Comparison of ENCODE assay signal across 28 cellular contexts in the genomic region with DNA sequence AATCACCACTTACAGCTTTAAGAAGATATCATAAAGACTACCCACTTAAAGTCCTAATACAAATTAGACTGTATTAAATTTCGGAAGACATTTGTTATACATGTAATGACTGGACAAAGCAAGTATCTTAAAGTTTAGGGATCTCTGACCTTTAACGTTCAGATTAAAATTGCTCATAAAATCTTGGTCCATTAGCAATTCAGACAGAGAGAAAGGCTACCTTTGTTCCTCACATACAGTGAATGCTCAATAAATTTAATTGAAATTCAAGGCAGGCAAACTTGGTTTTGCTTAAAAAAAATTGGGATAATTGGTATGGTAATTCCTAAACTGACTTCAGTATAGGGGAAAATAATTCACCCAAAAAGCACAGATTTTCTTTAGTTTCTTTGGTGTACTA.
"Had no signal": no experiment of that assay in that cellular context is flagged by ENCODE, and none has a peak within 500 bp of the region (broad histone marks: within the 10 kb centered on the region; RNA-seq: fewer than 3 reads in every experiment).

No MANE protein-coding gene starts in this region.

- DNase-seq: stimulated activated CD4-positive, alpha-beta T cell treated with anti-CD3 and anti-CD28 coated beads, Interleukin-2, amount 100 ng/mL, for 48 hours; stimulated activated CD4-positive, alpha-beta T cell treated with anti-CD3 and anti-CD28 coated beads, Interleukin-4, amount 100 ng/mL, for 1 hour; stimulated activated CD4-positive, alpha-beta T cell treated with anti-CD3 and anti-CD28 coated beads, Interleukin-4, amount 100 ng/mL, for 24 hours; stimulated activated CD4-positive, alpha-beta T cell treated with anti-CD3 and anti-CD28 coated beads, Interleukin-4, amount 100 ng/mL, for 4 hours; stimulated activated CD8-positive, alpha-beta memory T cell treated with anti-CD3 and anti-CD28 coated beads, Interleukin-4, amount 100 ng/mL, for 48 hours; stimulated activated naive B cell treated with anti-CD40 and anti-IgM and Interleukin-4, amounts not matched to agents 10 μg/mL and 1 μg/mL and 100 μg/mL, for 72 hours; stimulated activated naive CD4-positive, alpha-beta T cell; stimulated activated naive CD4-positive, alpha-beta T cell treated with Interleukin-2 at 50 U/mL for 16 hours; stimulated activated naive CD8-positive, alpha-beta T cell treated with anti-CD3 and anti-CD28 coated beads, Interleukin-15, amount 100 ng/mL, for 72 hours; stimulated activated naive CD8-positive, alpha-beta T cell treated with anti-CD3 and anti-CD28 coated beads, Interleukin-15, Interleukin-2, amounts not matched to agents 100 U/mL and 50 U/mL, for 24 hours; stomach; substantia nigra; testis; thyroid gland; tibial artery; transverse colon; trophoblast cell; upper lobe of left lung; upper lobe of right lung; uterus had no signal

- H3K27me3 ChIP-seq: stomach, suprapubic skin, testis, thyroid gland, tibial artery, tibial nerve, transverse colon, upper lobe of left lung, upper lobe of right lung, uterus, vagina had no signal

- H3K27me3 Mint-ChIP-seq: stimulated activated memory B cell treated with anti-CD40 and anti-IgM and Interleukin-4, amounts not matched to agents 10 μg/mL and 1 μg/mL and 100 μg/mL, for 72 hours; stimulated activated naive B cell treated with anti-CD40 and anti-IgM and Interleukin-4, amounts not matched to agents 10 μg/mL and 1 μg/mL and 100 μg/mL, for 72 hours; stimulated activated naive CD8-positive, alpha-beta T cell treated with anti-CD3 and anti-CD28 coated beads, Interleukin-15, amount 100 ng/mL, for 72 hours; stimulated activated naive CD8-positive, alpha-beta T cell treated with anti-CD3 and anti-CD28 coated beads, Interleukin-15, Interleukin-2, amounts not matched to agents 100 ng/mL and 50 ng/mL, for 24 hours; type B pancreatic cell had no signal

- H3K4me1 ChIP-seq: suprapubic skin, testis, thyroid gland, tibial artery, tibial nerve, transverse colon, upper lobe of left lung, upper lobe of right lung, uterus, vagina had no signal

- H3K4me3 Mint-ChIP-seq: stimulated activated effector memory CD8-positive, alpha-beta T cell treated with anti-CD3 and anti-CD28 coated beads, Interleukin-12 subunit alpha, Interleukin-12 subunit beta, amount 100 ng/mL, for 72 hours; stimulated activated memory B cell treated with anti-CD40 and anti-IgM and Interleukin-4, amounts not matched to agents 10 μg/mL and 1 μg/mL and 100 μg/mL, for 72 hours; stimulated activated naive B cell treated with anti-CD40 and anti-IgM and Interleukin-4, amounts not matched to agents 10 μg/mL and 1 μg/mL and 100 μg/mL, for 72 hours; stimulated activated naive CD8-positive, alpha-beta T cell treated with anti-CD3 and anti-CD28 coated beads, Interleukin-15, amount 100 ng/mL, for 72 hours; stimulated activated naive CD8-positive, alpha-beta T cell treated with anti-CD3 and anti-CD28 coated beads, Interleukin-15, Interleukin-2, amounts not matched to agents 100 ng/mL and 50 ng/mL, for 24 hours; type B pancreatic cell had no signal

- H3K27ac ChIP-seq: stomach, suprapubic skin, testis, thoracic aorta, thyroid gland, tibial artery, tibial nerve, transverse colon, upper lobe of left lung, upper lobe of right lung, uterus, vagina had no signal

- H3K4me1 Mint-ChIP-seq: stimulated activated effector memory CD8-positive, alpha-beta T cell treated with anti-CD3 and anti-CD28 coated beads, Interleukin-12 subunit alpha, Interleukin-12 subunit beta, amount 100 ng/mL, for 72 hours; stimulated activated memory B cell treated with anti-CD40 and anti-IgM and Interleukin-4, amounts not matched to agents 10 μg/mL and 1 μg/mL and 100 μg/mL, for 72 hours; stimulated activated naive B cell treated with anti-CD40 and anti-IgM and Interleukin-4, amounts not matched to agents 10 μg/mL and 1 μg/mL and 100 μg/mL, for 72 hours; stimulated activated naive CD8-positive, alpha-beta T cell treated with anti-CD3 and anti-CD28 coated beads, Interleukin-15, amount 100 ng/mL, for 72 hours had no signal

- H3K27ac Mint-ChIP-seq: stimulated activated effector memory CD8-positive, alpha-beta T cell treated with anti-CD3 and anti-CD28 coated beads, Interleukin-12 subunit alpha, Interleukin-12 subunit beta, amount 100 ng/mL, for 72 hours; stimulated activated memory B cell treated with anti-CD40 and anti-IgM and Interleukin-4, amounts not matched to agents 10 μg/mL and 1 μg/mL and 100 μg/mL, for 72 hours; stimulated activated naive B cell treated with anti-CD40 and anti-IgM and Interleukin-4, amounts not matched to agents 10 μg/mL and 1 μg/mL and 100 μg/mL, for 72 hours; stimulated activated naive CD8-positive, alpha-beta T cell treated with anti-CD3 and anti-CD28 coated beads, Interleukin-15, amount 100 ng/mL, for 72 hours; stimulated activated naive CD8-positive, alpha-beta T cell treated with anti-CD3 and anti-CD28 coated beads, Interleukin-15, Interleukin-2, amounts not matched to agents 100 ng/mL and 50 ng/mL, for 24 hours; type B pancreatic cell had no signal

- ATAC-seq: stimulated activated effector memory CD8-positive, alpha-beta T cell treated with anti-CD3 and anti-CD28 coated beads, Interleukin-12 subunit alpha, Interleukin-12 subunit beta, amount 100 ng/mL, for 72 hours; stimulated activated memory B cell treated with anti-CD40 and anti-IgM and Interleukin-4, amounts not matched to agents 10 μg/mL and 1 μg/mL and 100 μg/mL, for 72 hours; stimulated activated naive B cell treated with anti-CD40 and anti-IgM and Interleukin-4, amounts not matched to agents 10 μg/mL and 1 μg/mL and 100 μg/mL, for 72 hours; stimulated activated naive CD8-positive, alpha-beta T cell treated with anti-CD3 and anti-CD28 coated beads, Interleukin-15, amount 100 ng/mL, for 72 hours; stimulated activated naive CD8-positive, alpha-beta T cell treated with anti-CD3 and anti-CD28 coated beads, Interleukin-15, Interleukin-2, amounts not matched to agents 100 U/mL and 50 U/mL, for 24 hours; upper lobe of right lung had no signal

- H3K36me3 ChIP-seq: stomach, suprapubic skin, thoracic aorta, thyroid gland, tibial artery, tibial nerve, transverse colon, upper lobe of left lung, upper lobe of right lung, uterus, vagina had no signal

- H3K9me3 Mint-ChIP-seq: stimulated activated effector memory CD8-positive, alpha-beta T cell treated with anti-CD3 and anti-CD28 coated beads, Interleukin-12 subunit alpha, Interleukin-12 subunit beta, amount 100 ng/mL, for 72 hours; type B pancreatic cell had no signal

- H3K4me3 ChIP-seq: stomach, suprapubic skin, testis, thoracic aorta, thyroid gland, tibial artery, tibial nerve, transverse colon, upper lobe of left lung, upper lobe of right lung, uterus, vagina had no signal

- H3K36me3 Mint-ChIP-seq: stimulated activated effector memory CD8-positive, alpha-beta T cell treated with anti-CD3 and anti-CD28 coated beads, Interleukin-12 subunit alpha, Interleukin-12 subunit beta, amount 100 ng/mL, for 72 hours; stimulated activated memory B cell treated with anti-CD40 and anti-IgM and Interleukin-4, amounts not matched to agents 10 μg/mL and 1 μg/mL and 100 μg/mL, for 72 hours; stimulated activated naive B cell treated with anti-CD40 and anti-IgM and Interleukin-4, amounts not matched to agents 10 μg/mL and 1 μg/mL and 100 μg/mL, for 72 hours; type B pancreatic cell had no signal

- H3K9me3 ChIP-seq: suprapubic skin, testis, thoracic aorta, thyroid gland, tibial artery, tibial nerve, transverse colon, upper lobe of left lung, upper lobe of right lung, uterus, vagina had no signal
